ENCODE assay signal across 17 cellular contexts in the genomic region with DNA sequence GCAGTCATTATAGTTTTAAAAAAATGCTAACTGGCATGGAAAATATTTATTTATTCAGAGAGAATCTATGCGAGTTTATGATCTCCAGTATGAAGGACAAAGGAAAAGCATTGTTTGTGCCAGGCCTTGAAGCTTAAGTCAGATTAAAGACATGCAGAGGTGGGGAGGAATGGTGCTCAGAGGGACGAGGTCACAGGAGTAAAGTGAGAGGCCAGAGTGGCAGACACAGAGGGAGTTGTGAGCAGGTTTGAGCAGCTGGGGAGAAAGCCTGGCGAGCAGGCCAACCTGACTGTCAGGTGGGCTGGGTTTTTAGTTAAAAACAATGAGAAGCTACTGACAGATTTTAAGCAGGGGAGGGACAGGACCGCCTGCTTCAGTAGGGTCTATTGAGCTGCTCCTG. TPM values are rescaled to one million over a fixed set of nuclear protein-coding genes. Genes with fewer than 3 reads are reported as not detected.
A peak's percentile ranks its signal among the peaks of the same experiment; 100 is the strongest.
DNase-seq lines count a peak whose midpoint lies in the region; ATAC-seq, FAIRE-seq and TF ChIP-seq lines count a peak whose summit lies in the region.
"Had no signal": no experiment of that assay in that cellular context is flagged by ENCODE, and none has a peak within 500 bp of the region (broad histone marks: within the 10 kb centered on the region; RNA-seq: fewer than 3 reads in every experiment).

No MANE protein-coding gene starts in this region.

- peaks cover 12% of the 10 kb centered on the region for H3F3A ChIP-seq in PC-3 (ENCODE audit: low read length, unreplicated experiment)

- H3K27me3 ChIP-seq in H7 (ENCODE audit: control insufficient read depth, insufficient read depth, low read length) (no peaks in the 10 kb centered on the region), iPS-20b (ENCODE audit: insufficient read depth, low read length) (no peaks in the 10 kb centered on the region), PC-3 (ENCODE audit: low read length) (no peaks in the 10 kb centered on the region)

- TF ChIP-seq CTCF in retinal pigment epithelial cell (conservative IDR thresholded peaks at IDR 0.05; ENCODE audit: low read depth, low read length) (no peak), PC-3 (conservative IDR thresholded peaks at IDR 0.05; ENCODE audit: low read depth, low read length) (no peak)

- CTCF ChIA-PET in PC-3 (lab: Charles Lee) = no interaction called here

- FAIRE-seq in RCC 7860 (lab: Jason Lieb, UNC) = no peak

- BruUV-seq in PC-3 (replicated peaks; lab: Mats Ljungman, UMichigan) = no TSS peak

- peaks cover 28% of the 10 kb centered on the region for H4K20me1 ChIP-seq in PC-3 (ENCODE audit: low read length)

- POLR2A ChIA-PET in PC-3 (lab: Charles Lee; ENCODE audit: unreplicated experiment) = interaction anchor here (0.5 kb wide), 4 partner anchors 22 to 168 kb away, joined by 3 to 18 read pairs (median 5); no protein-coding TSS in a partner anchor

- H3K9ac ChIP-seq in iPS-20b (ENCODE audit: low read depth, low read length) (peak overlapping the region; percentile 33; the same call in 1 of the 2 replicates), PC-3 (ENCODE audit: low read length) (no peak overlapping the region)

- H2AFZ ChIP-seq in PC-3 (ENCODE audit: low read length) = no peak overlapping the region

- H3K27ac ChIP-seq in iPS-20b (ENCODE audit: low read length) (no peak overlapping the region), PC-3 (ENCODE audit: low read length) (no peak overlapping the region)
- H3K27ac ChIP-seq: coronary artery, skin epidermis had no signal

- ATAC-seq in PC-3 = no peak
- ATAC-seq: activated T-cell treated with anti-CD3 and anti-CD28 coated beads, Interleukin-2, amount 50 U/mL, for 4 hours had no signal

- H3K36me3 ChIP-seq in H7 (replicated peaks; ENCODE audit: control insufficient read depth, insufficient read depth, low read length) (peaks cover 2% of the 10 kb centered on the region), iPS-20b (ENCODE audit: insufficient read depth, low read depth, low read length) (peaks cover 4% of the 10 kb centered on the region; the same call in 1 of the 2 replicates), PC-3 (ENCODE audit: low read depth, low read length) (peaks cover 27% of the 10 kb centered on the region)

- H3K79me2 ChIP-seq in PC-3 (ENCODE audit: low read length) = peaks cover 88% of the 10 kb centered on the region

- no peak overlapping the region for H3K4me3 ChIP-seq in H7 (ENCODE audit: insufficient read depth, low read depth, low read length)
- H3K4me3 ChIP-seq in iPS-20b (ENCODE audit: low read length) = no peak overlapping the region
- H3K4me3 ChIP-seq in retinal pigment epithelial cell (ENCODE audit: low read length) = no peak overlapping the region
- no peak overlapping the region for H3K4me3 ChIP-seq in PC-3 (ENCODE audit: low read length)
- H3K4me3 ChIP-seq: coronary artery, skin epidermis had no signal

- H3K9me3 ChIP-seq in iPS-20b (ENCODE audit: insufficient read depth, low read depth, low read length) (no peaks in the 10 kb centered on the region; the same call in 1 of the 2 replicates), PC-3 (ENCODE audit: low read length) (no peaks in the 10 kb centered on the region)

- DNase-seq in H7 = peak; percentile 48
- DNase-seq in NCI-H82 (lab: John Stamatoyannopoulos, UW) = peak; percentile 79
- DNase-seq in retinal pigment epithelial cell (ENCODE audit: low read depth) = peak; percentile 71
- DNase-seq in NCI-H774 (lab: John Stamatoyannopoulos, UW) = no peak
- no peak for DNase-seq in PC-3
- no peak for DNase-seq in RCC 7860 (ENCODE audit: low spot score)
- DNase-seq: activated T-cell treated with anti-CD3 and anti-CD28 coated beads, Interleukin-2, amount 50 U/mL, for 4 hours; amniotic stem cell; DMS79; hippocampal formation; MM.1S; NCI-H2081; NCI-H748 treated with DMSO at 0.1 percent for 48 hours; stimulated activated naive CD4-positive, alpha-beta T cell had no signal

- H3K9me2 ChIP-seq in PC-3 (replicated peaks; ENCODE audit: low read length) = no peaks in the 10 kb centered on the region

- H3K4me2 ChIP-seq in PC-3 (ENCODE audit: low read length) = no peak overlapping the region

- intact Hi-C loops in PC-3 (cut with micrococcal nuclease) = no loop called here

- peaks cover 7% of the 10 kb centered on the region; the same call in 1 of the 2 replicates for H3K4me1 ChIP-seq in iPS-20b (ENCODE audit: insufficient read depth, low read length)
- peaks cover 39% of the 10 kb centered on the region for H3K4me1 ChIP-seq in PC-3 (ENCODE audit: insufficient read depth, low read length)

RNA-seq across cellular contexts. Expression of a gene that starts 6.8 kb away (rescaled TPM):
- total RNA-seq in H7 (2014; rRNA removed; shearing (Covaris generic)) = 33.7 and 49.7 TPM in 2 replicates
- total RNA-seq in PC-3 (2014; rRNA removed) = 145 and 146 TPM in 2 replicates

Comparison
In these comparisons a context has a peak if more than half of its experiments do, and no peak if none do; other contexts are left out.
1. DNase-seq: peak in H7 (single experiment), NCI-H82 (single experiment) and retinal pigment epithelial cell (single experiment); none in NCI-H774 (single experiment), PC-3 (single experiment) and RCC 7860 (single experiment).